Comparison of ENCODE assay signal across 22 cellular contexts in genomic region chr2:176186024-176186423, GRCh38. TPM values are rescaled to one million over a fixed set of nuclear protein-coding genes. Genes with fewer than 3 reads are reported as not detected.
DNase-seq lines count a peak whose midpoint lies in the region; TF ChIP-seq lines count a peak whose summit lies in the region.
"Had no signal": no experiment of that assay in that cellular context is flagged by ENCODE, and none has a peak within 500 bp of the region (broad histone marks: within the 10 kb centered on the region; RNA-seq: fewer than 3 reads in every experiment).

No MANE protein-coding gene starts in this region.

- peaks cover 100% of the 10 kb centered on the region for H3K27me3 ChIP-seq in endodermal cell (ENCODE audit: control insufficient read depth, insufficient read depth, low read length, poor library complexity, severe bottlenecking)
- H3K27me3 ChIP-seq: BE2C had no signal

- H3K4me3 ChIP-seq in endodermal cell (ENCODE audit: low read length) (no peak overlapping the region), OCI-LY7 (ENCODE audit: low read depth, low read length, poor library complexity, severe bottlenecking) (no peak overlapping the region)
- H3K4me3 ChIP-seq: GM12878 had no signal

- TF ChIP-seq CTCF in endodermal cell (conservative IDR thresholded peaks at IDR 0.05) (no peak), osteocyte (IDR thresholded peaks at IDR 0.05) (no peak), OCI-LY7 (conservative IDR thresholded peaks at IDR 0.05; ENCODE audit: low read length) (no peak), chondrocyte (IDR thresholded peaks at IDR 0.05) (no peak)

- no peaks in the 10 kb centered on the region for H3K36me3 ChIP-seq in endodermal cell (ENCODE audit: control insufficient read depth, insufficient read depth, low read length)
- no peaks in the 10 kb centered on the region for H3K36me3 ChIP-seq in OCI-LY7 (ENCODE audit: insufficient read depth, low read length)
- H3K36me3 ChIP-seq: BE2C had no signal

- no peak overlapping the region for H3K4me2 ChIP-seq in OCI-LY7 (ENCODE audit: low read length)

- H3K27me3 Mint-ChIP-seq in activated T-helper 2 cell treated with anti-CD3 and anti-CD28 coated beads, Interferon-gamma antibody, Interleukin-2, Interleukin-4, amounts not matched to agents 10 μg/mL and 5 μg/mL and 100 μg/mL, durations not matched to agents 14 hours and 24 hours and 36 hours (ENCODE audit: low read depth), result peaks cover 68% of the 10 kb centered on the region
- H3K27me3 Mint-ChIP-seq in endodermal cell (ENCODE audit: insufficient read depth) (peaks cover 96% of the 10 kb centered on the region), osteocyte (ENCODE audit: unreplicated experiment) (peaks cover 63% of the 10 kb centered on the region), chondrocyte (ENCODE audit: low read depth) (peaks cover 63% of the 10 kb centered on the region)
- H3K27me3 Mint-ChIP-seq in activated T-helper 1 cell treated with anti-CD3 and anti-CD28 coated beads, Interleukin-12 subunit alpha, Interleukin-12 subunit beta, Interleukin-2, Interleukin-4 antibody, amounts not matched to agents 30 ng/mL and 10 ng/mL and 1 ng/mL, durations not matched to agents 14 hours and 24 hours and 36 hours (ENCODE audit: insufficient read depth), result peaks cover 64% of the 10 kb centered on the region

- CTCF ChIA-PET in OCI-LY7 (lab: Charles Lee; ENCODE audit: unreplicated experiment), result no interaction called here

- no peaks in the 10 kb centered on the region for H3K9me3 Mint-ChIP-seq in activated T-helper 2 cell treated with anti-CD3 and anti-CD28 coated beads, Interferon-gamma antibody, Interleukin-2, Interleukin-4, amounts not matched to agents 10 μg/mL and 5 μg/mL and 100 μg/mL, durations not matched to agents 14 hours and 24 hours and 36 hours
- no peaks in the 10 kb centered on the region for H3K9me3 Mint-ChIP-seq in endodermal cell
- H3K9me3 Mint-ChIP-seq in osteocyte (ENCODE audit: unreplicated experiment), result no peaks in the 10 kb centered on the region
- no peaks in the 10 kb centered on the region for H3K9me3 Mint-ChIP-seq in activated T-helper 1 cell treated with anti-CD3 and anti-CD28 coated beads, Interleukin-12 subunit alpha, Interleukin-12 subunit beta, Interleukin-2, Interleukin-4 antibody, amounts not matched to agents 30 ng/mL and 10 ng/mL and 1 ng/mL, durations not matched to agents 14 hours and 24 hours and 36 hours
- H3K9me3 Mint-ChIP-seq in chondrocyte (ENCODE audit: low read depth), result peaks cover 10% of the 10 kb centered on the region

- H4K20me1 ChIP-seq in OCI-LY7 (ENCODE audit: insufficient read depth, low read length), result no peaks in the 10 kb centered on the region

- no peak for DNase-seq in activated T-helper 2 cell treated with anti-CD3 and anti-CD28 coated beads, Interferon-gamma antibody, Interleukin-2, Interleukin-4, amounts not matched to agents 10 μg/mL and 5 μg/mL and 100 μg/mL, durations not matched to agents 14 hours and 24 hours and 36 hours (ENCODE audit: low spot score)
- peak; percentile 32 for DNase-seq in endodermal cell
- DNase-seq in islet precursor cell, result peak; percentile 9
- DNase-seq in osteocyte (ENCODE audit: extremely low spot score, unreplicated experiment), result peak; percentile 53
- no peak for DNase-seq in OCI-LY7 (ENCODE audit: low spot score)
- no peak for DNase-seq in activated T-helper 1 cell treated with anti-CD3 and anti-CD28 coated beads, Interleukin-12 subunit alpha, Interleukin-12 subunit beta, Interleukin-2, Interleukin-4 antibody, amounts not matched to agents 30 ng/mL and 10 ng/mL and 1 ng/mL, durations not matched to agents 14 hours and 24 hours and 36 hours (ENCODE audit: low spot score)
- no peak for DNase-seq in chondrocyte (ENCODE audit: low spot score)
- DNase-seq: ACHN; BE2C; C1 segment of cervical spinal cord; CD4-positive, CD25-positive, alpha-beta regulatory T cell; CD8-positive, alpha-beta memory T cell; COR-L47; DMS 273 treated with DMSO at 0.1 percent for 48 hours; DMS53; DND-41; EL; HCEC 1CT; IMR-90 had no signal

- peaks cover 10% of the 10 kb centered on the region for H3K4me1 Mint-ChIP-seq in activated T-helper 2 cell treated with anti-CD3 and anti-CD28 coated beads, Interferon-gamma antibody, Interleukin-2, Interleukin-4, amounts not matched to agents 10 μg/mL and 5 μg/mL and 100 μg/mL, durations not matched to agents 14 hours and 24 hours and 36 hours (ENCODE audit: low read depth)
- H3K4me1 Mint-ChIP-seq in endodermal cell, result peaks cover 17% of the 10 kb centered on the region
- H3K4me1 Mint-ChIP-seq in osteocyte (ENCODE audit: unreplicated experiment), result peaks cover 16% of the 10 kb centered on the region
- H3K4me1 Mint-ChIP-seq in activated T-helper 1 cell treated with anti-CD3 and anti-CD28 coated beads, Interleukin-12 subunit alpha, Interleukin-12 subunit beta, Interleukin-2, Interleukin-4 antibody, amounts not matched to agents 30 ng/mL and 10 ng/mL and 1 ng/mL, durations not matched to agents 14 hours and 24 hours and 36 hours (ENCODE audit: low read depth), result peaks cover 13% of the 10 kb centered on the region
- H3K4me1 Mint-ChIP-seq in chondrocyte (ENCODE audit: low read depth), result peaks cover 17% of the 10 kb centered on the region

- 81 to 100% methylated on average over 1 to 2 of the region's 2 CpGs for WGBS in endodermal cell (ENCODE audit: insufficient coverage in 1 of 2, insufficient read length in 1 of 2), 2 experiments

- intact Hi-C loops in activated T-helper 2 cell treated with anti-CD3 and anti-CD28 coated beads, Interferon-gamma antibody, Interleukin-2, Interleukin-4, amounts not matched to agents 10 μg/mL and 5 μg/mL and 100 μg/mL, durations not matched to agents 14 hours and 24 hours and 36 hours (cut with micrococcal nuclease), result no loop called here
- intact Hi-C loops in OCI-LY7 (cut with micrococcal nuclease; ENCODE audit: unreplicated experiment), result no loop called here
- intact Hi-C loops in activated T-helper 1 cell treated with anti-CD3 and anti-CD28 coated beads, Interleukin-12 subunit alpha, Interleukin-12 subunit beta, Interleukin-2, Interleukin-4 antibody, amounts not matched to agents 30 ng/mL and 10 ng/mL and 1 ng/mL, durations not matched to agents 14 hours and 24 hours and 36 hours (cut with micrococcal nuclease), result loop anchor here (5.0 kb wide), 2 partner anchors 49 to 451 kb away; no protein-coding TSS in a partner anchor

- no peak overlapping the region for H3K27ac Mint-ChIP-seq in activated T-helper 2 cell treated with anti-CD3 and anti-CD28 coated beads, Interferon-gamma antibody, Interleukin-2, Interleukin-4, amounts not matched to agents 10 μg/mL and 5 μg/mL and 100 μg/mL, durations not matched to agents 14 hours and 24 hours and 36 hours
- H3K27ac Mint-ChIP-seq in endodermal cell (no peak overlapping the region), osteocyte (ENCODE audit: unreplicated experiment) (no peak overlapping the region), chondrocyte (ENCODE audit: unreplicated experiment) (no peak overlapping the region)
- H3K27ac Mint-ChIP-seq in activated T-helper 1 cell treated with anti-CD3 and anti-CD28 coated beads, Interleukin-12 subunit alpha, Interleukin-12 subunit beta, Interleukin-2, Interleukin-4 antibody, amounts not matched to agents 30 ng/mL and 10 ng/mL and 1 ng/mL, durations not matched to agents 14 hours and 24 hours and 36 hours, result no peak overlapping the region
- H3K27ac Mint-ChIP-seq: CD4-positive, CD25-positive, alpha-beta regulatory T cell; CD8-positive, alpha-beta memory T cell had no signal

- H3K36me3 Mint-ChIP-seq in activated T-helper 2 cell treated with anti-CD3 and anti-CD28 coated beads, Interferon-gamma antibody, Interleukin-2, Interleukin-4, amounts not matched to agents 10 μg/mL and 5 μg/mL and 100 μg/mL, durations not matched to agents 14 hours and 24 hours and 36 hours (ENCODE audit: low read depth), result peaks cover 3% of the 10 kb centered on the region
- no peaks in the 10 kb centered on the region for H3K36me3 Mint-ChIP-seq in endodermal cell (ENCODE audit: low read depth)
- no peaks in the 10 kb centered on the region for H3K36me3 Mint-ChIP-seq in osteocyte (ENCODE audit: unreplicated experiment)
- peaks cover 3% of the 10 kb centered on the region for H3K36me3 Mint-ChIP-seq in activated T-helper 1 cell treated with anti-CD3 and anti-CD28 coated beads, Interleukin-12 subunit alpha, Interleukin-12 subunit beta, Interleukin-2, Interleukin-4 antibody, amounts not matched to agents 30 ng/mL and 10 ng/mL and 1 ng/mL, durations not matched to agents 14 hours and 24 hours and 36 hours (ENCODE audit: low read depth)
- H3K36me3 Mint-ChIP-seq in chondrocyte (ENCODE audit: low read depth), result peaks cover 2% of the 10 kb centered on the region

- no peaks in the 10 kb centered on the region for H3K79me2 ChIP-seq in OCI-LY7 (ENCODE audit: insufficient read depth, low read depth, low read length)

- POLR2A ChIA-PET in OCI-LY7 (lab: Charles Lee), result interaction anchor here (0.6 kb wide), 1 partner anchor 998 kb away, joined by 4 read pairs; no protein-coding TSS in a partner anchor

- no peaks in the 10 kb centered on the region for H3K4me1 ChIP-seq in endodermal cell (ENCODE audit: control insufficient read depth, insufficient read depth, low read length)
- no peaks in the 10 kb centered on the region for H3K4me1 ChIP-seq in OCI-LY7 (ENCODE audit: insufficient read depth, low read length, poor library complexity, severe bottlenecking)
- H3K4me1 ChIP-seq: BE2C had no signal

- no TSS peak for BruUV-seq in OCI-LY7 (replicated peaks; lab: Mats Ljungman, UMichigan)

- H3K9me3 ChIP-seq in endodermal cell (ENCODE audit: control insufficient read depth, low read length) (no peaks in the 10 kb centered on the region), OCI-LY7 (ENCODE audit: low read length) (no peaks in the 10 kb centered on the region)
- H3K9me3 ChIP-seq: BE2C had no signal

- no peak overlapping the region for H2AFZ ChIP-seq in OCI-LY7 (ENCODE audit: low read length)

- H3K27ac ChIP-seq in endodermal cell (ENCODE audit: low read depth, low read length) (no peak overlapping the region), OCI-LY7 (ENCODE audit: low read depth, low read length, poor library complexity, severe bottlenecking) (no peak overlapping the region)
- H3K27ac ChIP-seq: HL-60 had no signal

- H3K9ac ChIP-seq in endodermal cell (ENCODE audit: extremely low read depth, low read length, poor library complexity, severe bottlenecking), result no peak overlapping the region

- H3K4me3 Mint-ChIP-seq in activated T-helper 2 cell treated with anti-CD3 and anti-CD28 coated beads, Interferon-gamma antibody, Interleukin-2, Interleukin-4, amounts not matched to agents 10 μg/mL and 5 μg/mL and 100 μg/mL, durations not matched to agents 14 hours and 24 hours and 36 hours (ENCODE audit: low read depth), result peak overlapping the region; percentile 11
- H3K4me3 Mint-ChIP-seq in endodermal cell, result no peak overlapping the region
- H3K4me3 Mint-ChIP-seq in osteocyte (ENCODE audit: unreplicated experiment), result no peak overlapping the region
- no peak overlapping the region for H3K4me3 Mint-ChIP-seq in activated T-helper 1 cell treated with anti-CD3 and anti-CD28 coated beads, Interleukin-12 subunit alpha, Interleukin-12 subunit beta, Interleukin-2, Interleukin-4 antibody, amounts not matched to agents 30 ng/mL and 10 ng/mL and 1 ng/mL, durations not matched to agents 14 hours and 24 hours and 36 hours
- no peak overlapping the region for H3K4me3 Mint-ChIP-seq in chondrocyte (ENCODE audit: unreplicated experiment)

- H3K9me2 ChIP-seq in OCI-LY7 (ENCODE audit: insufficient read depth, low read length), result no peaks in the 10 kb centered on the region

RNA-seq across cellular contexts. Expression of gene HOXD1, which starts 2.4 kb away (rescaled TPM):
- not detected in 2 replicates for total RNA-seq in activated T-helper 2 cell treated with anti-CD3 and anti-CD28 coated beads, Interferon-gamma antibody, Interleukin-2, Interleukin-4, amounts not matched to agents 10 μg/mL and 5 μg/mL and 100 μg/mL, durations not matched to agents 14 hours and 24 hours and 36 hours
- total RNA-seq in endodermal cell, result under 1 TPM; 0.18 TPM
- polyA plus RNA-seq in endodermal cell (2013, experiment 1 of 2), result 1.5 TPM
- polyA plus RNA-seq in endodermal cell (2013, experiment 2 of 2), result 1.4 TPM
- not detected in 2 replicates for total RNA-seq in osteocyte
- total RNA-seq in OCI-LY7 (2014; rRNA removed; shearing (Covaris generic)), result not detected in 2 replicates
- not detected in 2 replicates for total RNA-seq in OCI-LY7 (2022)
- not detected in 2 replicates for total RNA-seq in activated T-helper 1 cell treated with anti-CD3 and anti-CD28 coated beads, Interleukin-12 subunit alpha, Interleukin-12 subunit beta, Interleukin-2, Interleukin-4 antibody, amounts not matched to agents 30 ng/mL and 10 ng/mL and 1 ng/mL, durations not matched to agents 14 hours and 24 hours and 36 hours
- not detected in 3 replicates for total RNA-seq in chondrocyte
- total RNA-seq: CD4-positive, CD25-positive, alpha-beta regulatory T cell; CD8-positive, alpha-beta memory T cell; GM12878; HT1080; IMR-90 had no signal
- polyA plus RNA-seq: CD4-positive, CD25-positive, alpha-beta regulatory T cell; CD8-positive, alpha-beta memory T cell; GM12878; IMR-90 had no signal

RNA-seq across cellular contexts. Expression of gene HOXD3, which starts 28.9 kb away (rescaled TPM):
- total RNA-seq in activated T-helper 2 cell treated with anti-CD3 and anti-CD28 coated beads, Interferon-gamma antibody, Interleukin-2, Interleukin-4, amounts not matched to agents 10 μg/mL and 5 μg/mL and 100 μg/mL, durations not matched to agents 14 hours and 24 hours and 36 hours, result not detected in 2 replicates
- total RNA-seq in endodermal cell, result not detected
- polyA plus RNA-seq in endodermal cell (2013, experiment 1 of 2), result 4.2 TPM
- polyA plus RNA-seq in endodermal cell (2013, experiment 2 of 2), result 4.3 TPM
- not detected in 2 replicates for total RNA-seq in osteocyte
- not detected in 2 replicates for total RNA-seq in OCI-LY7 (2014; rRNA removed; shearing (Covaris generic))
- not detected in 2 replicates for total RNA-seq in OCI-LY7 (2022)
- total RNA-seq in activated T-helper 1 cell treated with anti-CD3 and anti-CD28 coated beads, Interleukin-12 subunit alpha, Interleukin-12 subunit beta, Interleukin-2, Interleukin-4 antibody, amounts not matched to agents 30 ng/mL and 10 ng/mL and 1 ng/mL, durations not matched to agents 14 hours and 24 hours and 36 hours, result not detected in 2 replicates
- total RNA-seq in chondrocyte, result not detected in 3 replicates
- total RNA-seq: CD4-positive, CD25-positive, alpha-beta regulatory T cell; CD8-positive, alpha-beta memory T cell; GM12878; HT1080; IMR-90 had no signal
- polyA plus RNA-seq: CD4-positive, CD25-positive, alpha-beta regulatory T cell; CD8-positive, alpha-beta memory T cell; GM12878; IMR-90 had no signal

RNA-seq across cellular contexts. Expression of gene HOXD4, which starts 34.7 kb away (rescaled TPM):
- total RNA-seq in activated T-helper 2 cell treated with anti-CD3 and anti-CD28 coated beads, Interferon-gamma antibody, Interleukin-2, Interleukin-4, amounts not matched to agents 10 μg/mL and 5 μg/mL and 100 μg/mL, durations not matched to agents 14 hours and 24 hours and 36 hours, result not detected in 2 replicates
- total RNA-seq in endodermal cell, result not detected
- 23.7 TPM for polyA plus RNA-seq in endodermal cell (2013, experiment 1 of 2)
- polyA plus RNA-seq in endodermal cell (2013, experiment 2 of 2), result 13.2 TPM
- total RNA-seq in osteocyte, result not detected in 2 replicates
- total RNA-seq in OCI-LY7 (2014; rRNA removed; shearing (Covaris generic)), result not detected in 2 replicates
- total RNA-seq in OCI-LY7 (2022), result not detected in 2 replicates
- total RNA-seq in activated T-helper 1 cell treated with anti-CD3 and anti-CD28 coated beads, Interleukin-12 subunit alpha, Interleukin-12 subunit beta, Interleukin-2, Interleukin-4 antibody, amounts not matched to agents 30 ng/mL and 10 ng/mL and 1 ng/mL, durations not matched to agents 14 hours and 24 hours and 36 hours, result not detected in 2 replicates
- not detected in 3 replicates for total RNA-seq in chondrocyte
- total RNA-seq: CD4-positive, CD25-positive, alpha-beta regulatory T cell; CD8-positive, alpha-beta memory T cell; GM12878; HT1080; IMR-90 had no signal
- polyA plus RNA-seq: CD4-positive, CD25-positive, alpha-beta regulatory T cell; CD8-positive, alpha-beta memory T cell; IMR-90 had no signal

RNA-seq across cellular contexts. Expression of gene HOXD8, which starts 56.5 kb away (rescaled TPM):
- not detected in 2 replicates for total RNA-seq in activated T-helper 2 cell treated with anti-CD3 and anti-CD28 coated beads, Interferon-gamma antibody, Interleukin-2, Interleukin-4, amounts not matched to agents 10 μg/mL and 5 μg/mL and 100 μg/mL, durations not matched to agents 14 hours and 24 hours and 36 hours
- total RNA-seq in endodermal cell (not detected), osteocyte (not detected in 2 replicates), OCI-LY7 (2022) (not detected in 2 replicates), chondrocyte (not detected in 3 replicates)
- 3.6 TPM for polyA plus RNA-seq in endodermal cell (2013, experiment 1 of 2)
- 2.2 TPM for polyA plus RNA-seq in endodermal cell (2013, experiment 2 of 2)
- total RNA-seq in OCI-LY7 (2014; rRNA removed; shearing (Covaris generic)), result not detected in 2 replicates
- not detected in 2 replicates for total RNA-seq in activated T-helper 1 cell treated with anti-CD3 and anti-CD28 coated beads, Interleukin-12 subunit alpha, Interleukin-12 subunit beta, Interleukin-2, Interleukin-4 antibody, amounts not matched to agents 30 ng/mL and 10 ng/mL and 1 ng/mL, durations not matched to agents 14 hours and 24 hours and 36 hours
- total RNA-seq: CD4-positive, CD25-positive, alpha-beta regulatory T cell; CD8-positive, alpha-beta memory T cell; GM12878; IMR-90 had no signal
- polyA plus RNA-seq: CD4-positive, CD25-positive, alpha-beta regulatory T cell; CD8-positive, alpha-beta memory T cell; GM12878; IMR-90 had no signal

Comparison
In these comparisons a context has a peak if more than half of its experiments do, and no peak if none do; other contexts are left out.
1. DNase-seq: peak in endodermal cell (single experiment), islet precursor cell (single experiment) and osteocyte (single experiment); none in activated T-helper 2 cell treated with anti-CD3 and anti-CD28 coated beads, Interferon-gamma antibody, Interleukin-2, Interleukin-4, amounts not matched to agents 10 μg/mL and 5 μg/mL and 100 μg/mL, durations not matched to agents 14 hours and 24 hours and 36 hours (single experiment), OCI-LY7 (single experiment), activated T-helper 1 cell treated with anti-CD3 and anti-CD28 coated beads, Interleukin-12 subunit alpha, Interleukin-12 subunit beta, Interleukin-2, Interleukin-4 antibody, amounts not matched to agents 30 ng/mL and 10 ng/mL and 1 ng/mL, durations not matched to agents 14 hours and 24 hours and 36 hours (single experiment) and chondrocyte (single experiment).